Comparison of ENCODE assay signal across 9 cellular contexts in the genomic region with DNA sequence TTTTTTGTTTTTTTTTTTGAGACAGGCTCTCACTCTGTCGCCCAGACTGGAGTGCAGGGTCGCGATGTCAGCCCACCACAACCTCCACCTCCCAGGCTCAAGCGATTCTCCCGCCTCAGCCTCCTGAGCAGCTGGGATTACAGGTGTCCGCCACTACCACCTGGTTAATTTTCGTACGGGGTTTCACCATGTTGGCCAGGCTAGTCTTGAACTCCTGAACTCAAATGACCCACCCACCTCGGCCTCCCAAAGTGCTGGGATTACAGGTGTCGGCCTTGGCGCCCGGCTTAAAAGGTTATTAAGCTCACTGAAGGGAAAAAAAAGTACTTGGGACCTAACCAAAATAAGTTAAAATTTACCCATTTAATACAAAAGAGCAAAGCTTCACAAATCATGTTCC. TPM values are rescaled to one million over a fixed set of nuclear protein-coding genes. Genes with fewer than 3 reads are reported as not detected.
DNase-seq lines count a peak whose midpoint lies in the region; ATAC-seq and TF ChIP-seq lines count a peak whose summit lies in the region.
"Had no signal": no experiment of that assay in that cellular context is flagged by ENCODE, and none has a peak within 500 bp of the region (broad histone marks: within the 10 kb centered on the region; RNA-seq: fewer than 3 reads in every experiment).

No MANE protein-coding gene starts in this region.

- H3K27me3 Mint-ChIP-seq in activated T-helper 2 cell treated with anti-CD3 and anti-CD28 coated beads, Interferon-gamma antibody, Interleukin-2, Interleukin-4, amounts not matched to agents 10 μg/mL and 5 μg/mL and 100 μg/mL, durations not matched to agents 14 hours and 24 hours and 36 hours (ENCODE audit: low read depth): peaks cover 11% of the 10 kb centered on the region

- no peak overlapping the region for H3K18ac ChIP-seq in mesenchymal stem cell (ENCODE audit: low read depth in 1 of 2, low read length in 2 of 2)

- WGBS in mesenchymal stem cell: 96% methylated on average over 9 of the region's 12 CpGs

- H2BK12ac ChIP-seq in mesenchymal stem cell (ENCODE audit: low read length in 2 of 2): no peak overlapping the region

- H3K4me1 ChIP-seq in HEK293 (ENCODE audit: control insufficient read depth, insufficient read depth, low read length) (no peaks in the 10 kb centered on the region), mesenchymal stem cell (ENCODE audit: control insufficient read depth, insufficient read depth, low read depth, low read length) (peaks cover 27% of the 10 kb centered on the region)

- no peak overlapping the region for H3K4ac ChIP-seq in mesenchymal stem cell (ENCODE audit: low read depth in 1 of 2, low read length in 2 of 2)

- no peak overlapping the region for H2BK5ac ChIP-seq in mesenchymal stem cell (ENCODE audit: low read depth, low read length, poor library complexity, severe bottlenecking)

- no peak overlapping the region for H4K8ac ChIP-seq in mesenchymal stem cell (ENCODE audit: low read length)

- no peak overlapping the region for H2BK120ac ChIP-seq in mesenchymal stem cell (ENCODE audit: low read depth, low read length)

- no peak overlapping the region for H2AK5ac ChIP-seq in mesenchymal stem cell (ENCODE audit: low read length, severe bottlenecking)

- no peak for TF ChIP-seq CTCF in AG04450 (IDR thresholded peaks at IDR 0.05; ENCODE audit: low read depth, low read length)
- TF ChIP-seq CTCF in HEK293 (tag by site-specific recombination; IDR thresholded peaks at IDR 0.05): no peak

- POLR2A ChIA-PET in AG04450 (lab: Yijun Ruan, JAX) (no interaction called here), HEK293 (lab: Yijun Ruan, JAX) (no interaction called here)

- H3K27ac ChIP-seq in AG04450 (ENCODE audit: low read depth, low read length): no peak overlapping the region
- no peak overlapping the region for H3K27ac ChIP-seq in HEK293 (ENCODE audit: extremely low read depth, low read depth, low read length)
- H3K27ac ChIP-seq in mesenchymal stem cell (ENCODE audit: low read length, poor library complexity, severe bottlenecking): no peak overlapping the region

- H3K9ac ChIP-seq in mesenchymal stem cell (ENCODE audit: low read length): peak overlapping the region; percentile 70

- no peak for ATAC-seq in HG03565 (IDR thresholded peaks at IDR 0.05; ENCODE audit: unreplicated experiment)

- peaks cover 22% of the 10 kb centered on the region for H3K36me3 Mint-ChIP-seq in activated T-helper 2 cell treated with anti-CD3 and anti-CD28 coated beads, Interferon-gamma antibody, Interleukin-2, Interleukin-4, amounts not matched to agents 10 μg/mL and 5 μg/mL and 100 μg/mL, durations not matched to agents 14 hours and 24 hours and 36 hours (ENCODE audit: low read depth)

- intact Hi-C loops in activated T-helper 2 cell treated with anti-CD3 and anti-CD28 coated beads, Interferon-gamma antibody, Interleukin-2, Interleukin-4, amounts not matched to agents 10 μg/mL and 5 μg/mL and 100 μg/mL, durations not matched to agents 14 hours and 24 hours and 36 hours (cut with micrococcal nuclease): loop anchor here (5.0 kb wide), 2 partner anchors 68 to 693 kb away; partner anchors contain the start of genes DIDO1 and FNDC11

- CTCF ChIA-PET in AG04450 (lab: Charles Lee) (interaction anchor here (0.8 kb wide), 1 partner anchor 61 kb away, joined by 10 read pairs; no protein-coding TSS in a partner anchor), HEK293 (lab: Yijun Ruan, JAX) (interaction anchor here (1.2 to 1.4 kb wide), 2 partner anchors 18 to 37 kb away, joined by 5 to 7 read pairs; no protein-coding TSS in a partner anchor)

- H3K27ac Mint-ChIP-seq in activated T-helper 2 cell treated with anti-CD3 and anti-CD28 coated beads, Interferon-gamma antibody, Interleukin-2, Interleukin-4, amounts not matched to agents 10 μg/mL and 5 μg/mL and 100 μg/mL, durations not matched to agents 14 hours and 24 hours and 36 hours: no peak overlapping the region

- no peak overlapping the region for H3K4me2 ChIP-seq in mesenchymal stem cell (ENCODE audit: low read length, poor library complexity, severe bottlenecking)

- H3K4me1 Mint-ChIP-seq in activated T-helper 2 cell treated with anti-CD3 and anti-CD28 coated beads, Interferon-gamma antibody, Interleukin-2, Interleukin-4, amounts not matched to agents 10 μg/mL and 5 μg/mL and 100 μg/mL, durations not matched to agents 14 hours and 24 hours and 36 hours (ENCODE audit: low read depth): peaks cover 9% of the 10 kb centered on the region

- H4K91ac ChIP-seq in mesenchymal stem cell (ENCODE audit: low read length): no peak overlapping the region

- H3K36me3 ChIP-seq in HEK293 (ENCODE audit: control insufficient read depth in 2 of 2, insufficient read depth in 1 of 2, low read length in 2 of 2) (peaks cover 9 to 42% of the 10 kb centered on the region in 2 experiments; a peak in 2 of 3 replicates), mesenchymal stem cell (ENCODE audit: control insufficient read depth in 1 of 2, insufficient read depth in 2 of 2, low read depth in 1 of 2, low read length in 2 of 2) (peaks cover 17 to 26% of the 10 kb centered on the region in 2 experiments)

- H3K14ac ChIP-seq in mesenchymal stem cell (ENCODE audit: low read length in 2 of 2): no peak overlapping the region

- H2BK15ac ChIP-seq in mesenchymal stem cell (ENCODE audit: low read depth, poor library complexity, severe bottlenecking): no peak overlapping the region

- H3K9me3 ChIP-seq in AG04450 (ENCODE audit: control insufficient read depth, insufficient read depth, low read length) (no peaks in the 10 kb centered on the region; the same call in 1 of the 2 replicates), HEK293 (ENCODE audit: control insufficient read depth, insufficient read depth, low read depth, low read length) (no peaks in the 10 kb centered on the region), mesenchymal stem cell (ENCODE audit: control insufficient read depth, low read length) (no peaks in the 10 kb centered on the region)

- DNase-seq in AG04450 (ENCODE audit: low read depth, low spot score) (no peak), mesenchymal stem cell (no peak), dedifferentiated amniotic fluid mesenchymal stem cell (ENCODE audit: extremely low spot score) (no peak), NCI-H2227 (lab: John Stamatoyannopoulos, UW; ENCODE audit: unreplicated experiment) (no peak), nucleus accumbens (lab: John Stamatoyannopoulos, UW) (no peak)
- no peak for DNase-seq in activated T-helper 2 cell treated with anti-CD3 and anti-CD28 coated beads, Interferon-gamma antibody, Interleukin-2, Interleukin-4, amounts not matched to agents 10 μg/mL and 5 μg/mL and 100 μg/mL, durations not matched to agents 14 hours and 24 hours and 36 hours (ENCODE audit: low spot score)
- DNase-seq: erythroblast had no signal

- no peak overlapping the region for H2AFZ ChIP-seq in mesenchymal stem cell (ENCODE audit: low read depth, low read length)

- H3K4me3 Mint-ChIP-seq in activated T-helper 2 cell treated with anti-CD3 and anti-CD28 coated beads, Interferon-gamma antibody, Interleukin-2, Interleukin-4, amounts not matched to agents 10 μg/mL and 5 μg/mL and 100 μg/mL, durations not matched to agents 14 hours and 24 hours and 36 hours (ENCODE audit: low read depth): peak overlapping the region; percentile 51

- peak overlapping the region; percentile 68; the same call in 1 of the 2 replicates for H3K4me3 ChIP-seq in AG04450 (ENCODE audit: low read depth, low read length)
- H3K4me3 ChIP-seq in HEK293 (ENCODE audit: low read depth, low read length): peak overlapping the region; percentile 61; the same call in 1 of the 2 replicates
- peak overlapping the region in 1 of 2 experiments; percentile 72 for H3K4me3 ChIP-seq in mesenchymal stem cell (ENCODE audit: insufficient read depth in 1 of 2, low read depth in 1 of 2, low read length in 2 of 2)

- H3K23ac ChIP-seq in mesenchymal stem cell (ENCODE audit: low read length in 2 of 2): no peak overlapping the region

- peaks cover 23% of the 10 kb centered on the region for H3K79me1 ChIP-seq in mesenchymal stem cell (replicated peaks; ENCODE audit: low read length, poor library complexity, severe bottlenecking)

- no peaks in the 10 kb centered on the region for H3K9me3 Mint-ChIP-seq in activated T-helper 2 cell treated with anti-CD3 and anti-CD28 coated beads, Interferon-gamma antibody, Interleukin-2, Interleukin-4, amounts not matched to agents 10 μg/mL and 5 μg/mL and 100 μg/mL, durations not matched to agents 14 hours and 24 hours and 36 hours

- H3K27me3 ChIP-seq in AG04450 (ENCODE audit: control insufficient read depth, insufficient read depth, low read length) (no peaks in the 10 kb centered on the region), mesenchymal stem cell (ENCODE audit: control insufficient read depth in 1 of 2, insufficient read depth in 1 of 2, low read length in 2 of 2) (no peaks in the 10 kb centered on the region)

TF ChIP-seq in HEK293, 187 proteins besides CTCF, POLR2A, EP300 and RAD21:
- TF ChIP-seq ZNF19 (tag by site-specific recombination; IDR thresholded peaks at IDR 0.05; ENCODE audit: low read depth) (no peak), ZNF416 (tag by site-specific recombination; IDR thresholded peaks at IDR 0.05) (no peak), SCRT1 (tag by site-specific recombination; IDR thresholded peaks at IDR 0.05; ENCODE audit: borderline replicate concordance) (peak; percentile 43; the same call in 1 of the 2 replicates), ZNF654 (tag by site-specific recombination; IDR thresholded peaks at IDR 0.05; ENCODE audit: low read depth) (no peak)
TF ChIP-seq in HEK293: peak in this region for 1.

RNA-seq across cellular contexts. Expression of gene TCFL5, which starts 1.9 kb away (rescaled TPM):
- 8.7 and 9.9 TPM in 2 replicates for polyA plus RNA-seq in AG04450 (2011; rRNA removed)
- 4.0 and 5.1 TPM in 2 replicates for polyA minus RNA-seq in AG04450 (2011; rRNA and poly(A)+ RNA removed)
- total RNA-seq in activated T-helper 2 cell treated with anti-CD3 and anti-CD28 coated beads, Interferon-gamma antibody, Interleukin-2, Interleukin-4, amounts not matched to agents 10 μg/mL and 5 μg/mL and 100 μg/mL, durations not matched to agents 14 hours and 24 hours and 36 hours: 5.7 and 7.1 TPM in 2 replicates
- polyA plus RNA-seq in mesenchymal stem cell (2013, experiment 1 of 2): 6.1 TPM
- 6.9 TPM for polyA plus RNA-seq in mesenchymal stem cell (2013, experiment 2 of 2)

RNA-seq across cellular contexts. Expression of gene COL9A3, which starts 42.9 kb away (rescaled TPM):
- polyA plus RNA-seq in AG04450 (2011; rRNA removed): 0.69 and 0.98 TPM in 2 replicates
- 0.23 and 0.39 TPM in 2 replicates for polyA minus RNA-seq in AG04450 (2011; rRNA and poly(A)+ RNA removed)
- total RNA-seq in activated T-helper 2 cell treated with anti-CD3 and anti-CD28 coated beads, Interferon-gamma antibody, Interleukin-2, Interleukin-4, amounts not matched to agents 10 μg/mL and 5 μg/mL and 100 μg/mL, durations not matched to agents 14 hours and 24 hours and 36 hours: 0.27 and 0.32 TPM in 2 replicates
- 0.79 TPM for polyA plus RNA-seq in mesenchymal stem cell (2013, experiment 1 of 2)
- 0.44 TPM for polyA plus RNA-seq in mesenchymal stem cell (2013, experiment 2 of 2)

RNA-seq across cellular contexts. Expression of gene OGFR, which starts 55.1 kb away (rescaled TPM):
- 19.7 and 21.7 TPM in 2 replicates for polyA plus RNA-seq in AG04450 (2011; rRNA removed)
- polyA minus RNA-seq in AG04450 (2011; rRNA and poly(A)+ RNA removed): 22.0 and 32.6 TPM in 2 replicates
- 54.3 and 55.7 TPM in 2 replicates for total RNA-seq in activated T-helper 2 cell treated with anti-CD3 and anti-CD28 coated beads, Interferon-gamma antibody, Interleukin-2, Interleukin-4, amounts not matched to agents 10 μg/mL and 5 μg/mL and 100 μg/mL, durations not matched to agents 14 hours and 24 hours and 36 hours
- 28.3 TPM for polyA plus RNA-seq in mesenchymal stem cell (2013, experiment 1 of 2)
- 27.4 TPM for polyA plus RNA-seq in mesenchymal stem cell (2013, experiment 2 of 2)
